ENCODE assay signal across 29 cellular contexts in the genomic region with DNA sequence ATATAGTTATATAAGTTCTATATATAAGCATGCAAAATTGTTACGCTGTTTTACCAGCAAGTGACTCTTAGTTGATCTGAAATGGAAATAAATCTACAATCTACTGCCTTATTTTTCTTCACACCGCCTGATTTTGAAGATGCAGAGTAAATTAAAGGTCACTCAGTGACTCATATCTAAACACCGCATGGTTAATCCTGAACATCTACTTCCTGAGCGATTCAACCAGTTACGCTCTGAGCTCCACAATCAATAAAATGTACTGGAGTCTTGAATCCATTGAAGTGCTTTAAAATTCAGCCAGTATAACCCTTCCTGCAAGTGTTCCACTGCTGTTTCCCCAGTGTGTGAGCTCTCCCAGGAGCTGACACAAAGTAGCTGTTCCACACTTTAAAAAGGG.
DNase-seq lines count a peak whose midpoint lies in the region; ATAC-seq, FAIRE-seq and TF ChIP-seq lines count a peak whose summit lies in the region.
"Had no signal": no experiment of that assay in that cellular context is flagged by ENCODE, and none has a peak within 500 bp of the region (broad histone marks: within the 10 kb centered on the region; RNA-seq: fewer than 3 reads in every experiment).

No MANE protein-coding gene starts in this region.

- BruUV-seq in endothelial cell of umbilical vein (replicated peaks; lab: Mats Ljungman, UMichigan): no TSS peak
- BruUV-seq in OCI-LY7 (replicated peaks; lab: Mats Ljungman, UMichigan): no TSS peak

- H3K79me2 ChIP-seq in endothelial cell of umbilical vein (ENCODE audit: control insufficient read depth, insufficient read depth, low read length): no peaks in the 10 kb centered on the region
- H3K79me2 ChIP-seq in osteoblast (ENCODE audit: insufficient read depth, low read length): no peaks in the 10 kb centered on the region
- H3K79me2 ChIP-seq in OCI-LY7 (ENCODE audit: insufficient read depth, low read depth, low read length): no peaks in the 10 kb centered on the region

- H3K27ac ChIP-seq in endothelial cell of umbilical vein (ENCODE audit: insufficient read depth, low read depth, low read length) (peak overlapping the region; percentile 39), osteoblast (ENCODE audit: low read depth, low read length) (no peak overlapping the region), OCI-LY7 (ENCODE audit: low read depth, low read length, poor library complexity, severe bottlenecking) (no peak overlapping the region)
- H3K27ac ChIP-seq: neutrophil, psoas muscle, SK-N-MC, skin epidermis had no signal

- peak overlapping the region; percentile 34 for H3K4me2 ChIP-seq in endothelial cell of umbilical vein (ENCODE audit: insufficient read depth, low read length)
- no peak overlapping the region for H3K4me2 ChIP-seq in osteoblast (ENCODE audit: insufficient read depth, low read length)
- no peak overlapping the region for H3K4me2 ChIP-seq in OCI-LY7 (ENCODE audit: low read length)

- H3K9me3 ChIP-seq in endothelial cell of umbilical vein (replicated peaks; ENCODE audit: control insufficient read depth, insufficient read depth, low read length) (no peaks in the 10 kb centered on the region), osteoblast (ENCODE audit: low read depth, low read length) (no peaks in the 10 kb centered on the region), OCI-LY7 (ENCODE audit: low read length) (no peaks in the 10 kb centered on the region)
- H3K9me3 ChIP-seq: neutrophil, psoas muscle had no signal

- ATAC-seq in HG02981 (IDR thresholded peaks at IDR 0.05; ENCODE audit: unreplicated experiment): no peak
- ATAC-seq: activated T-cell treated with anti-CD3 and anti-CD28 coated beads, Interleukin-2, amount 50 U/mL, for 72 hours; psoas muscle had no signal

- H3K9ac ChIP-seq in endothelial cell of umbilical vein (replicated peaks; ENCODE audit: extremely low read depth, insufficient read depth, low read length): no peak overlapping the region

- intact Hi-C loops in endothelial cell of umbilical vein (cut with micrococcal nuclease): no loop called here
- intact Hi-C loops in OCI-LY7 (cut with micrococcal nuclease; ENCODE audit: unreplicated experiment): no loop called here

- H3K4me1 ChIP-seq in endothelial cell of umbilical vein (ENCODE audit: control insufficient read depth, extremely low read depth, insufficient read depth, low read length) (peaks cover 36% of the 10 kb centered on the region), osteoblast (ENCODE audit: insufficient read depth, low read length) (peaks cover 31% of the 10 kb centered on the region), OCI-LY7 (ENCODE audit: insufficient read depth, low read length, poor library complexity, severe bottlenecking) (no peaks in the 10 kb centered on the region)
- H3K4me1 ChIP-seq: psoas muscle had no signal

- no peaks in the 10 kb centered on the region for H3K9me2 ChIP-seq in OCI-LY7 (ENCODE audit: insufficient read depth, low read length)

- CTCF ChIA-PET in endothelial cell of umbilical vein (lab: Charles Lee) (interaction anchor here (1.3 to 4.0 kb wide), 3 partner anchors 14 to 631 kb away, joined by 3 to 28 read pairs (median 13); no protein-coding TSS in a partner anchor), OCI-LY7 (lab: Charles Lee; ENCODE audit: unreplicated experiment) (no interaction called here)

- peak; percentile 24 for DNase-seq in ELR (ENCODE audit: low read depth)
- DNase-seq in NCI-H510A (lab: John Stamatoyannopoulos, UW): peak; percentile 8
- peak; percentile 28 for DNase-seq in endothelial cell of umbilical vein (ENCODE audit: low read depth, low spot score)
- no peak for DNase-seq in osteoblast (ENCODE audit: insufficient read length, low spot score, missing footprints)
- no peak for DNase-seq in RPMI8226
- no peak for DNase-seq in OCI-LY7 (ENCODE audit: low spot score)
- DNase-seq: activated CD4-positive, alpha-beta T cell treated with anti-CD3 and anti-CD28 coated beads for 48 hours; activated naive CD4-positive, alpha-beta T cell treated with anti-CD3 and anti-CD28 coated beads, Interleukin-2, amount 10 ng/mL, durations not matched to agents 7 days and 5 days; activated T-cell treated with anti-CD3 and anti-CD28 coated beads, Interleukin-2, amount 50 U/mL, for 72 hours; amygdala; CD4-positive, alpha-beta T cell; DMS 273 treated with DMSO at 0.1 percent for 48 hours; GF-D8; head of caudate nucleus; kidney glomerular epithelial cell; NCI-H1105 treated with DMSO at 0.1 percent for 48 hours; NCI-H2029 treated with DMSO at 0.1 percent for 48 hours; NCI-H446 treated with DMSO at 0.1 percent for 48 hours; psoas muscle; stimulated activated CD4-positive, alpha-beta T cell treated with anti-CD3 and anti-CD28 coated beads, Interleukin-1b, Interleukin-23, amount 100 ng/mL, for 48 hours; T-helper 2 cell; trophoblast cell had no signal

- no peaks in the 10 kb centered on the region for H3K36me3 ChIP-seq in endothelial cell of umbilical vein (ENCODE audit: control insufficient read depth in 2 of 2, extremely low read depth in 1 of 2, insufficient read depth in 2 of 2, low read length in 2 of 2)
- no peaks in the 10 kb centered on the region for H3K36me3 ChIP-seq in osteoblast (ENCODE audit: insufficient read depth, low read length)
- H3K36me3 ChIP-seq in OCI-LY7 (ENCODE audit: insufficient read depth, low read length): no peaks in the 10 kb centered on the region
- H3K36me3 ChIP-seq: neutrophil had no signal

- FAIRE-seq in endothelial cell of umbilical vein (lab: Jason Lieb, UNC): peak; percentile 54
- FAIRE-seq: GM18507, H54 had no signal

- H4K20me1 ChIP-seq in endothelial cell of umbilical vein (replicated peaks; ENCODE audit: control insufficient read depth, extremely low read depth, insufficient read depth, low read length): no peaks in the 10 kb centered on the region
- H4K20me1 ChIP-seq in osteoblast (ENCODE audit: insufficient read depth, low read length): no peaks in the 10 kb centered on the region
- H4K20me1 ChIP-seq in OCI-LY7 (ENCODE audit: insufficient read depth, low read length): no peaks in the 10 kb centered on the region

- dilution Hi-C loops in endothelial cell of umbilical vein (cut with MboI; ENCODE audit: extremely low pct_ligation_motif_present, low sequenced_read_pairs): no loop called here

- no peak for TF ChIP-seq POLR2A in endothelial cell of umbilical vein (IDR thresholded peaks at IDR 0.05; ENCODE audit: low read depth, low read length)

- H2AFZ ChIP-seq in endothelial cell of umbilical vein (ENCODE audit: low read depth, low read length) (peak overlapping the region; percentile 74), osteoblast (ENCODE audit: low read length) (peak overlapping the region; percentile 40), OCI-LY7 (ENCODE audit: low read length) (no peak overlapping the region)

- H3K27me3 ChIP-seq in endothelial cell of umbilical vein (ENCODE audit: control insufficient read depth in 2 of 2, insufficient read depth in 2 of 2, low read length in 2 of 2): no peaks in the 10 kb centered on the region
- no peaks in the 10 kb centered on the region for H3K27me3 ChIP-seq in osteoblast (ENCODE audit: insufficient read depth, low read length)

- POLR2A ChIA-PET in endothelial cell of umbilical vein (lab: Charles Lee): no interaction called here
- POLR2A ChIA-PET in OCI-LY7 (lab: Charles Lee): interaction anchor here (0.5 to 1.6 kb wide), 4 partner anchors 8 to 101 kb away, joined by 4 to 6 read pairs (median 5); no protein-coding TSS in a partner anchor

- H3K4me3 ChIP-seq in endothelial cell of umbilical vein (replicated peaks in 1 of 3; ENCODE audit: insufficient read depth in 1 of 3, low read depth in 1 of 3, low read length in 3 of 3) (no peak overlapping the region), osteoblast (ENCODE audit: insufficient read depth, low read length) (no peak overlapping the region), OCI-LY7 (ENCODE audit: low read depth, low read length, poor library complexity, severe bottlenecking) (no peak overlapping the region)
- H3K4me3 ChIP-seq: lung, psoas muscle, SK-N-MC, skin epidermis had no signal

- H3K9me1 ChIP-seq in endothelial cell of umbilical vein (replicated peaks; ENCODE audit: control insufficient read depth, extremely low read depth, insufficient read depth, low read length): no peaks in the 10 kb centered on the region

- TF ChIP-seq CTCF in endothelial cell of umbilical vein (IDR thresholded peaks at IDR 0.05; ENCODE audit: extremely low read depth in 1 of 2, insufficient read depth in 1 of 2, low read depth in 1 of 2, low read length in 2 of 2) (no peak), osteoblast (IDR thresholded peaks at IDR 0.05; ENCODE audit: extremely low read depth, low read depth, low read length) (no peak), OCI-LY7 (conservative IDR thresholded peaks at IDR 0.05; ENCODE audit: low read length) (no peak)

TF ChIP-seq in endothelial cell of umbilical vein, 7 proteins besides CTCF, POLR2A, EP300 and RAD21:
- TF ChIP-seq FOS (IDR thresholded peaks at IDR 0.05; ENCODE audit: borderline replicate concordance, insufficient read depth, low read length): peak; percentile 16
- TF ChIP-seq, protein P1, sequence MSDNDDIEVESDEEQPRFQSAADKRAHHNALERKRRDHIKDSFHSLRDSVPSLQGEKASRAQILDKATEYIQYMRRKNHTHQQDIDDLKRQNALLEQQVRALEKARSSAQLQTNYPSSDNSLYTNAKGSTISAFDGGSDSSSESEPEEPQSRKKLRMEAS (IDR thresholded peaks at IDR 0.05; ENCODE audit: insufficient read depth, insufficient read length): no peak
- peak; percentile 37 for TF ChIP-seq JUN (IDR thresholded peaks at IDR 0.05; ENCODE audit: borderline replicate concordance, insufficient read depth, insufficient read length, low read depth)

Comparison
In these comparisons a context has a peak if more than half of its experiments do, and no peak if none do; other contexts are left out.
1. DNase-seq: peak in ELR (single experiment), NCI-H510A (single experiment) and endothelial cell of umbilical vein (single experiment); none in osteoblast (single experiment), RPMI8226 (single experiment) and OCI-LY7 (single experiment).